Comparison of ENCODE assay signal across 8 cellular contexts in the genomic region with DNA sequence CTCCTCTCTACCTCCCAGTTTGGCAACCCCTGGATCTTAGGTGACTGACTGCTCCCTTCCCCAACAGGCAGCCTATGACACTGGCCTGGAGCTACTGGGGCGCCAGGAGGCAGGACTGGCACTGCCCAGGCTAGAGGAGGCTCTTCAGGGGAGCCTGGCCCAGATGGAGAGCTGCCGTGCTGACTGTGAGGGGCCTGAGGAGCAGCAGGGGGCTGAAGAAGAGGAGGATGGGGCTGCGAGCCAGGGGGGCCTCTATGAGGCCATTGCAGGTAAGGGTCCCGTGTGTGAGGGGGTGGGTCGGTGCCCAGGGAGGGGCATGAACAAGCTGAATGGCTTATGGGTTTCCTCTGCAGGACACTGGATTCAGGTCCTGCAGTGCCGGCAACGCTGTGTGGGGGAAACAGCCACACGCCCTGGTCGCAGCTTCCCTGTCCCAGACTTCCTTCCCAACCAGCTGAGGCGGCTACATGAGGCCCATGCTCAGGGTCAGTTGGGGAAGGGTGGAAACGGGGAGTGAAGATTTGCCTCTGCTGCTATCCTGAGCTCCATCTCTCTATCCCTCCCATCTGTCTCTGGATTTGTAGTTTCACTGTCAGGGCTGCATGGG. TPM values are rescaled to one million over a fixed set of nuclear protein-coding genes. Genes with fewer than 3 reads are reported as not detected.
DNase-seq lines count a peak whose midpoint lies in the region; ATAC-seq and TF ChIP-seq lines count a peak whose summit lies in the region.
"Had no signal": no experiment of that assay in that cellular context is flagged by ENCODE, and none has a peak within 500 bp of the region (broad histone marks: within the 10 kb centered on the region; RNA-seq: fewer than 3 reads in every experiment).

No MANE protein-coding gene starts in this region.

- H3K36me3 Mint-ChIP-seq in chondrocyte (ENCODE audit: low read depth), result peaks cover 21% of the 10 kb centered on the region
- H3K36me3 Mint-ChIP-seq in neural progenitor cell, result peaks cover 24% of the 10 kb centered on the region

- no peak overlapping the region for H3K27ac ChIP-seq in neural progenitor cell

- peaks cover 31% of the 10 kb centered on the region for H3K4me1 Mint-ChIP-seq in chondrocyte (ENCODE audit: low read depth)
- peaks cover 36% of the 10 kb centered on the region for H3K4me1 Mint-ChIP-seq in neural progenitor cell

- peaks cover 11% of the 10 kb centered on the region for H3K4me1 ChIP-seq in neural progenitor cell

- no peak for TF ChIP-seq CTCF in HFF-Myc (IDR thresholded peaks at IDR 0.05; ENCODE audit: low read depth, low read length, missing control alignments)
- TF ChIP-seq CTCF in chondrocyte (IDR thresholded peaks at IDR 0.05), result no peak
- TF ChIP-seq CTCF in neural progenitor cell (IDR thresholded peaks at IDR 0.05), result no peak

- no peak overlapping the region for H2AFZ ChIP-seq in neural progenitor cell (replicated peaks)

- DNase-seq in HFF-Myc (ENCODE audit: extremely low read depth, low read depth), result no peak
- DNase-seq in chondrocyte (ENCODE audit: low spot score), result peak; percentile 81
- no peak for DNase-seq in neural progenitor cell (ENCODE audit: low spot score)
- DNase-seq in NCI-H187 (lab: John Stamatoyannopoulos, UW), result no peak
- DNase-seq: activated T-cell treated with anti-CD3 and anti-CD28 coated beads, Interleukin-2, amount 50 U/mL, for 48 hours; stimulated activated CD4-positive, alpha-beta T cell treated with anti-CD3 and anti-CD28 coated beads, Interleukin-2, amount 100 ng/mL, for 24 hours had no signal

- H3K4me3 Mint-ChIP-seq in chondrocyte (ENCODE audit: unreplicated experiment), result peak overlapping the region; percentile 96
- H3K4me3 Mint-ChIP-seq in neural progenitor cell, result peak overlapping the region; percentile 100

- no peaks in the 10 kb centered on the region for H3K9me3 Mint-ChIP-seq in chondrocyte (ENCODE audit: low read depth)
- no peaks in the 10 kb centered on the region for H3K9me3 Mint-ChIP-seq in neural progenitor cell

- H3K4me2 ChIP-seq in neural progenitor cell, result peak overlapping the region; percentile 89

- H3K27me3 ChIP-seq in neural progenitor cell, result no peaks in the 10 kb centered on the region

- H3K27me3 Mint-ChIP-seq in chondrocyte (ENCODE audit: low read depth), result no peaks in the 10 kb centered on the region
- H3K27me3 Mint-ChIP-seq in neural progenitor cell (ENCODE audit: insufficient read depth, low read depth), result peaks cover 8% of the 10 kb centered on the region

- H3K4me3 ChIP-seq in HFF-Myc (replicated peaks; ENCODE audit: low read depth, low read length), result peak overlapping the region; percentile 99
- H3K4me3 ChIP-seq in neural progenitor cell, result no peak overlapping the region

- peaks cover 6% of the 10 kb centered on the region for H3K36me3 ChIP-seq in neural progenitor cell

- peaks cover 36% of the 10 kb centered on the region for H3K79me2 ChIP-seq in neural progenitor cell (ENCODE audit: low read depth)

- H3F3A ChIP-seq in neural progenitor cell (ENCODE audit: low read depth), result peaks cover 37% of the 10 kb centered on the region

- no peak overlapping the region for H3K9ac ChIP-seq in neural progenitor cell

- H3K27ac Mint-ChIP-seq in chondrocyte (ENCODE audit: unreplicated experiment), result no peak overlapping the region
- no peak overlapping the region for H3K27ac Mint-ChIP-seq in neural progenitor cell

- H4K20me1 ChIP-seq in neural progenitor cell (ENCODE audit: low read depth), result peaks cover 37% of the 10 kb centered on the region

- H3K9me3 ChIP-seq in neural progenitor cell (ENCODE audit: low read depth), result no peaks in the 10 kb centered on the region

- no peak for ATAC-seq in GM21390 (IDR thresholded peaks at IDR 0.05; ENCODE audit: unreplicated experiment)
- no peak for ATAC-seq in HG03342 (IDR thresholded peaks at IDR 0.05; ENCODE audit: unreplicated experiment)

RNA-seq across cellular contexts. Expression of a gene that starts 2.2 kb away (rescaled TPM):
- total RNA-seq in chondrocyte (109 to 116 TPM (median 114 TPM) in 3 replicates), neural progenitor cell (ENCODE audit: low replicate concordance) (14.1 and 52.6 TPM in 2 replicates)

RNA-seq across cellular contexts. Expression of a gene that starts 8.8 kb away (rescaled TPM):
- 3.2 to 4.6 TPM (median 4.2 TPM) in 3 replicates for total RNA-seq in chondrocyte
- 10.0 and 27.6 TPM in 2 replicates for total RNA-seq in neural progenitor cell (ENCODE audit: low replicate concordance)

RNA-seq across cellular contexts. Expression of a gene that starts 10.3 kb away (rescaled TPM):
- total RNA-seq in chondrocyte (10.2 to 11.5 TPM (median 10.9 TPM) in 3 replicates), neural progenitor cell (ENCODE audit: low replicate concordance) (2.7 and 7.6 TPM in 2 replicates)

RNA-seq across cellular contexts. Expression of a gene that starts 20.7 kb away (rescaled TPM):
- 4.1 to 7.5 TPM (median 5.6 TPM) in 3 replicates for total RNA-seq in chondrocyte
- 62.1 and 73.5 TPM in 2 replicates for total RNA-seq in neural progenitor cell (ENCODE audit: low replicate concordance)

RNA-seq across cellular contexts. Expression of a gene that starts 21.6 kb away (rescaled TPM):
- total RNA-seq in chondrocyte (103 to 147 TPM (median 106 TPM) in 3 replicates), neural progenitor cell (ENCODE audit: low replicate concordance) (60.9 and 101 TPM in 2 replicates)
